Comparison of ENCODE assay signal across 8 cellular contexts in the genomic region with DNA sequence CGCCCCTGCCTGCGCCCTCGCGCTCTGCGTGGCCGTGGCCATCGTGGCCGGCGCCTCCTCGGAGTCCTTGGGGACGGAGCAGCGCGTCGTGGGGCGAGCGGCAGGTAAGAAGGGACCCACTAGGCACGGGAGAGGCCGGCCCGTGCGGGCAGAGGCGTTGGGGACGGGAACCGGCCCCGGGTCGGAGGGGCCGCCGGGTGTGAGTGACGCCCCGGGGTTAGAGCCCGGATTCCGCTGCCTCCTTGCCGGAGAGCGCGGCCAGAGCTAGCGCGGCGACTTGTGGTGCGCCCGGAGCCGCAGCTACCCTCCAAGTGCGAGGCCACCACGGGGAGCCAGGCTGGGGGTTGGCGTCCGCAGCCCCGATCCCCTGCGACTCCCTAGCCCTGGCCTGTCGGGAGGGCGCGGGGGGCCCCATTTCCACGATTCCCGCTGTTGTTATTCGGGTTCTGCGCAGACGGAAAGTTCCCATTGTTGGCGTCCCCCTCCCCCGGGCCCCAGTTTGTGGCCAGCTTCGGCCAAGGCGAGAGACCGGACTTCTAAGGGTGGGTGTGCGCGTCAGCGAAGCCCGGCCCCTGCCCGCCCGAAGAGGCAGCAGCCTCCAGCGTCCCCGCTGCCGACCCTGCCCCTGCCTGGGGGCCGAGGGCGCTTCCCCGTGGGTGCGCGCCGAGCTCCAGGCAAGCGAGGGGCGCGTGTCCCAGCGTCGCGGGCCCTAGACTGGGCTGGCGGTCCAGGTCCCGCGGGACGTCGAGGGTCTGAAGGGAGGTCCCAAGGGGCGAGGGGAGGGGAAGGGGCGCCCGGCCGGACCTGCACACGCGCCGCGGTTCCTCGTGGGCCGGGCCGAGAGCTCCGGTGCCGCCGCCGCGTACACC. TPM values are rescaled to one million over a fixed set of nuclear protein-coding genes. Genes with fewer than 3 reads are reported as not detected.
DNase-seq lines count a peak whose midpoint lies in the region; ATAC-seq, FAIRE-seq and TF ChIP-seq lines count a peak whose summit lies in the region.

No MANE protein-coding gene starts in this region.

- ATAC-seq in A549 = peak; percentile 15 to 41; a peak in 4 of 6 replicates
- no peak for ATAC-seq in activated naive CD4-positive, alpha-beta T cell treated with anti-CD3 and anti-CD28 coated beads, Interleukin-2, amount 50 U/mL, for 72 hours

- peak overlapping the region; percentile 64 for H3K18ac ChIP-seq in mesendoderm (ENCODE audit: low read length)

- H2AFZ ChIP-seq in mammary epithelial cell (ENCODE audit: low read depth, low read length) = peak overlapping the region; percentile 44

- dilution Hi-C loops in mammary epithelial cell (cut with HindIII; ENCODE audit: low sequenced_read_pairs) = no loop called here

- H3K36me3 ChIP-seq in mammary epithelial cell (ENCODE audit: insufficient read depth, low read length) (no peaks in the 10 kb centered on the region), mesendoderm (ENCODE audit: control insufficient read depth, insufficient read depth, low read length) (no peaks in the 10 kb centered on the region)

- H3K27me3 Mint-ChIP-seq in immature natural killer cell (ENCODE audit: low read depth in 3 of 3) = peaks cover 1 to 13% (median 8%) of the 10 kb centered on the region in 3 donors

- no peaks in the 10 kb centered on the region for H3K36me3 Mint-ChIP-seq in immature natural killer cell
- no peaks in the 10 kb centered on the region for H3K36me3 Mint-ChIP-seq in activated naive CD4-positive, alpha-beta T cell treated with anti-CD3 and anti-CD28 coated beads, Interleukin-2, amount 50 U/mL, for 72 hours

- H3K79me1 ChIP-seq in mesendoderm (ENCODE audit: low read length) = peaks cover 14% of the 10 kb centered on the region

- peak overlapping the region; percentile 95 for H3K56ac ChIP-seq in mesendoderm (ENCODE audit: low read length)

- POLR2A ChIA-PET in A549 (lab: Yijun Ruan, JAX) = interaction anchor here (1.9 kb wide), 1 partner anchor 26 kb away, joined by 5 read pairs; no protein-coding TSS in a partner anchor
- POLR2A ChIA-PET in HEK293T (lab: Yijun Ruan, JAX) = interaction anchor here (0.7 to 1.4 kb wide), 3 partner anchors 18 to 73 kb away, joined by 4 read pairs; a partner anchor contains a TSS

- peak in 1 of 2 experiments; percentile 42 for DNase-seq in A549 (ENCODE audit: low read depth in 1 of 2, low spot score in 1 of 2)
- peak; percentile 42 for DNase-seq in HEK293T (ENCODE audit: extremely low spot score)
- peak; percentile 26 for DNase-seq in mammary epithelial cell
- peak; percentile 57 for DNase-seq in mesendoderm
- DNase-seq in stimulated activated CD4-positive, alpha-beta T cell treated with anti-CD3 and anti-CD28 coated beads, Interleukin-1b, Interleukin-23, amount 100 ng/mL, for 48 hours = no peak
- no peak for DNase-seq in immature natural killer cell
- DNase-seq in activated naive CD4-positive, alpha-beta T cell treated with anti-CD3 and anti-CD28 coated beads, Interleukin-2, amount 50 U/mL, for 72 hours (ENCODE audit: low spot score in 2 of 2) = no peak
- DNase-seq in SIG-M5 (lab: John Stamatoyannopoulos, UW) = no peak

- H4K5ac ChIP-seq in mesendoderm (ENCODE audit: low read length) = no peak overlapping the region

- H3K4me2 ChIP-seq in A549 = peak overlapping the region; percentile 92
- H3K4me2 ChIP-seq in mammary epithelial cell (ENCODE audit: insufficient read depth, low read depth, low read length) = peak overlapping the region; percentile 90
- peak overlapping the region; percentile 79 for H3K4me2 ChIP-seq in mesendoderm (ENCODE audit: low read length)

- H3K9me3 ChIP-seq in A549 = no peaks in the 10 kb centered on the region
- no peaks in the 10 kb centered on the region for H3K9me3 ChIP-seq in mammary epithelial cell (replicated peaks; ENCODE audit: insufficient read depth, low read length)

- WGBS in A549 (ENCODE audit: missing lambda C conversion rate) = 0% methylated on average over 12 of the region's 101 CpGs
- WGBS in mammary epithelial cell (ENCODE audit: low coverage, missing lambda C conversion rate) = 6% methylated on average over 15 of the region's 101 CpGs
- WGBS in mesendoderm (ENCODE audit: extremely low coverage, insufficient coverage, low lambda C conversion rate) = no CpG with 5 or more reads among the region's 101 CpGs

- peak overlapping the region; percentile 66 to 91 for H3K27ac ChIP-seq in A549
- H3K27ac ChIP-seq in mammary epithelial cell (ENCODE audit: insufficient read depth, low read depth, low read length) = no peak overlapping the region
- peak overlapping the region; percentile 9 for H3K27ac ChIP-seq in mesendoderm (ENCODE audit: low read depth, low read length)

- no peak for TF ChIP-seq EP300 in A549 (IDR thresholded peaks at IDR 0.05)

- no peak overlapping the region for H2BK15ac ChIP-seq in mesendoderm (replicated peaks; ENCODE audit: low read depth)

- H4K8ac ChIP-seq in mesendoderm (ENCODE audit: low read depth, low read length) = no peak overlapping the region

- H3K4me1 Mint-ChIP-seq in immature natural killer cell = peaks cover 0 to 1% of the 10 kb centered on the region in 2 donors

- H3K79me2 ChIP-seq in mammary epithelial cell (ENCODE audit: insufficient read depth, low read length) (no peaks in the 10 kb centered on the region), mesendoderm (ENCODE audit: control insufficient read depth, insufficient read depth, low read length) (peaks cover 18% of the 10 kb centered on the region)

- H3K23ac ChIP-seq in mesendoderm (ENCODE audit: low read length) = peak overlapping the region; percentile 80

- TF ChIP-seq CTCF in A549 (IDR thresholded peaks at IDR 0.05) (no peak), mammary epithelial cell (conservative IDR thresholded peaks at IDR 0.05 in 1 of 2, IDR thresholded peaks at IDR 0.05 in 1 of 2; ENCODE audit: extremely low read depth in 1 of 2, insufficient read depth in 1 of 2, low read depth in 1 of 2, low read length in 2 of 2) (no peak)

- H4K20me1 ChIP-seq in mammary epithelial cell (ENCODE audit: insufficient read depth, low read length) = peaks cover 7% of the 10 kb centered on the region

- H3K4ac ChIP-seq in mesendoderm (ENCODE audit: low read depth, low read length) = peak overlapping the region; percentile 46

- no TSS peak for BruUV-seq in mammary epithelial cell (replicated peaks; lab: Mats Ljungman, UMichigan)

- no peak overlapping the region for H2AK5ac ChIP-seq in mesendoderm (ENCODE audit: low read length)

- intact Hi-C loops in mammary epithelial cell (cut with micrococcal nuclease) = no loop called here

- no peak for FAIRE-seq in A549 (lab: Jason Lieb, UNC)

- in situ Hi-C loops in mammary epithelial cell (cut with MboI; ENCODE audit: low sequenced_read_pairs in 2 of 2) = no loop called here

- H3K9ac ChIP-seq in mammary epithelial cell (ENCODE audit: insufficient read depth, low read length) (no peak overlapping the region), mesendoderm (ENCODE audit: low read length) (peak overlapping the region; percentile 91)

- H3K4me3 ChIP-seq in A549 = peak overlapping the region; percentile 62
- H3K4me3 ChIP-seq in mammary epithelial cell (replicated peaks in 1 of 3; ENCODE audit: insufficient read depth in 1 of 3, low read depth in 2 of 3, low read length in 3 of 3) = peak overlapping the region; percentile 29 to 57 (median 52)
- peak overlapping the region; percentile 70 for H3K4me3 ChIP-seq in mesendoderm (ENCODE audit: low read length)

- no peak for TF ChIP-seq RAD21 in A549 (conservative IDR thresholded peaks at IDR 0.05 in 1 of 2, IDR thresholded peaks at IDR 0.05 in 1 of 2)

- no peak overlapping the region for H2BK5ac ChIP-seq in mesendoderm (ENCODE audit: low read length)

- no peak for TF ChIP-seq POLR2A in A549 (IDR thresholded peaks at IDR 0.05; ENCODE audit: low read length)

- H3K4me1 ChIP-seq in A549 (peaks cover 18% of the 10 kb centered on the region), mammary epithelial cell (ENCODE audit: insufficient read depth, low read length) (peaks cover 17% of the 10 kb centered on the region), mesendoderm (ENCODE audit: control insufficient read depth, low read depth, low read length) (no peaks in the 10 kb centered on the region)

- H3K27ac Mint-ChIP-seq in immature natural killer cell = no peak overlapping the region
- H3K27ac Mint-ChIP-seq in activated naive CD4-positive, alpha-beta T cell treated with anti-CD3 and anti-CD28 coated beads, Interleukin-2, amount 50 U/mL, for 72 hours = no peak overlapping the region

- peaks cover 0 to 2% (median 0%) of the 10 kb centered on the region in 6 donors for H3K9me3 Mint-ChIP-seq in immature natural killer cell
- no peaks in the 10 kb centered on the region for H3K9me3 Mint-ChIP-seq in activated naive CD4-positive, alpha-beta T cell treated with anti-CD3 and anti-CD28 coated beads, Interleukin-2, amount 50 U/mL, for 72 hours

- H2BK120ac ChIP-seq in mesendoderm (ENCODE audit: low read depth, low read length) = peak overlapping the region; percentile 18

- no peak overlapping the region for H3K4me3 Mint-ChIP-seq in immature natural killer cell

- CTCF ChIA-PET in A549 (lab: Yijun Ruan, JAX) (interaction anchor here (1.0 to 7.8 kb wide), 7 partner anchors 9 to 64 kb away, joined by 3 to 79 read pairs (median 6); no protein-coding TSS in a partner anchor), HEK293T (lab: Yijun Ruan, JAX) (interaction anchor here (0.5 to 1.7 kb wide), 7 partner anchors 16 to 451 kb away, joined by 3 to 6 read pairs (median 4); no protein-coding TSS in a partner anchor), mammary epithelial cell (lab: Charles Lee; ENCODE audit: low non-redundant PET) (no interaction called here)

- H3K27me3 ChIP-seq in mammary epithelial cell (ENCODE audit: insufficient read depth, low read length) (peaks cover 24% of the 10 kb centered on the region), mesendoderm (ENCODE audit: insufficient read depth, low read length, poor library complexity) (no peaks in the 10 kb centered on the region)

TF ChIP-seq in HEK293T, 16 proteins besides CTCF, POLR2A, EP300 and RAD21 (continues in another document):
- no peak for TF ChIP-seq HDGF (IDR thresholded peaks at IDR 0.05; ENCODE audit: borderline replicate concordance)
- no peak for TF ChIP-seq FOXA1 (IDR thresholded peaks at IDR 0.05)
- no peak for TF ChIP-seq ZNF384 (IDR thresholded peaks at IDR 0.05)
- no peak for TF ChIP-seq CTBP1 (IDR thresholded peaks at IDR 0.05; ENCODE audit: borderline replicate concordance)
- no peak for TF ChIP-seq FOXM1 (IDR thresholded peaks at IDR 0.05; ENCODE audit: borderline replicate concordance)

RNA-seq across cellular contexts. Expression of a gene that starts 1.1 kb away (rescaled TPM):
- polyA plus RNA-seq in A549 (2011; rRNA removed) (1.6 and 1.9 TPM in 2 replicates), A549 (2017; fragmentation: RNase III; extraction: RNeasy Plus Mini Kit Qiagen cat#74134 plus additional on column Dnase treatment) (3.8 to 4.8 TPM (median 3.9 TPM) in 3 replicates), mammary epithelial cell (3.8 TPM), immature natural killer cell (not detected)
- 4.4 and 7.0 TPM in 2 replicates for polyA plus RNA-seq in A549 (2012; cell fraction: cytosol; rRNA removed)
- polyA plus RNA-seq in A549 (2012; cell fraction: nucleus; rRNA removed) = 25.1 and 29.5 TPM in 2 replicates
- polyA minus RNA-seq in A549 (2011; rRNA and poly(A)+ RNA removed) = 1.4 and 1.5 TPM in 2 replicates
- total RNA-seq in mammary epithelial cell = 1 to 10 TPM in 1 of 2 donors, under 1 TPM in 1; 0.67 to 6.2 TPM
- 2.1 TPM for polyA minus RNA-seq in mammary epithelial cell
- polyA plus RNA-seq in mesendoderm (2013, experiment 1 of 2) = 8.0 TPM
- 7.1 TPM for polyA plus RNA-seq in mesendoderm (2013, experiment 2 of 2)
- total RNA-seq in activated naive CD4-positive, alpha-beta T cell treated with anti-CD3 and anti-CD28 coated beads, Interleukin-2, amount 50 U/mL, for 72 hours = under 1 TPM in 1 of 2 donors, not detected in 1; 0.12 TPM

Comparison
In these comparisons a context has a peak if more than half of its experiments do, and no peak if none do; other contexts are left out.
1. ATAC-seq: peak in A549 (2 of 2); none in activated naive CD4-positive, alpha-beta T cell treated with anti-CD3 and anti-CD28 coated beads, Interleukin-2, amount 50 U/mL, for 72 hours (0 of 2).
2. DNase-seq: peak in HEK293T (single experiment), mammary epithelial cell (single experiment) and mesendoderm (single experiment); none in stimulated activated CD4-positive, alpha-beta T cell treated with anti-CD3 and anti-CD28 coated beads, Interleukin-1b, Interleukin-23, amount 100 ng/mL, for 48 hours (single experiment), immature natural killer cell (0 of 3), activated naive CD4-positive, alpha-beta T cell treated with anti-CD3 and anti-CD28 coated beads, Interleukin-2, amount 50 U/mL, for 72 hours (0 of 2) and SIG-M5 (single experiment).
3. Peak in every context shown above with its lines, with median percentiles within 50 percentile points of each other: H3K4me2 ChIP-seq and H3K4me3 ChIP-seq.